Comparison of ENCODE assay signal across 8 cellular contexts in genomic region chr19:48645652-48646191, GRCh38. TPM values are rescaled to one million over a fixed set of nuclear protein-coding genes. Genes with fewer than 3 reads are reported as not detected.
DNase-seq lines count a peak whose midpoint lies in the region; ATAC-seq, FAIRE-seq and TF ChIP-seq lines count a peak whose summit lies in the region.

TSS of gene CA11 (minus strand) at chr19:48646187. CDS start at chr19:48645632, 555 bp downstream.

- 0% methylated on average over 9 of the region's 9 CpGs for WGBS in ectodermal cell, 2 experiments
- 0% methylated on average over 9 of the region's 9 CpGs for WGBS in aorta, 2 donors

- H2AFZ ChIP-seq in OCI-LY1 (ENCODE audit: low read length) = no peak within 1 kb of the TSS

- H3K9me2 ChIP-seq in OCI-LY1 (ENCODE audit: low read depth, low read length) = no peaks in the 10 kb centered on the region

- H3K4me2 ChIP-seq in OCI-LY1 (ENCODE audit: low read length) = peak within 1 kb of the TSS; percentile 75

- peak within 1 kb of the TSS; percentile 39; the same call in 1 of the 2 replicates for H3K9ac ChIP-seq in OCI-LY1 (ENCODE audit: low read length)

- no peak for FAIRE-seq in GM12891 (lab: Jason Lieb, UNC)

- H3K79me2 ChIP-seq in OCI-LY1 (ENCODE audit: insufficient read depth, low read length) = no peaks in the 10 kb centered on the region

- ATAC-seq in aorta (ENCODE audit: low FRiP score) (peak; percentile 31), GM18909 (IDR thresholded peaks at IDR 0.05; ENCODE audit: poor library complexity, unreplicated experiment) (no peak), GM18519 (IDR thresholded peaks at IDR 0.05; ENCODE audit: low FRiP score, unreplicated experiment) (no peak), GM19328 (IDR thresholded peaks at IDR 0.05; ENCODE audit: unreplicated experiment) (no peak)

- no peak within 1 kb of the TSS for H3K27ac ChIP-seq in OCI-LY1 (ENCODE audit: low read depth, low read length, poor library complexity, severe bottlenecking)
- H3K27ac ChIP-seq in ectodermal cell (ENCODE audit: insufficient read depth, low read depth, low read length, poor library complexity, severe bottlenecking) = peak within 1 kb of the TSS; percentile 89
- peak within 1 kb of the TSS; percentile 1 to 18 for H3K27ac ChIP-seq in aorta (ENCODE audit: low read depth in 1 of 2, low read length in 2 of 2)

- no peak for TF ChIP-seq CTCF in OCI-LY1 (IDR thresholded peaks at IDR 0.05; ENCODE audit: low read length)

- H4K20me1 ChIP-seq in OCI-LY1 (ENCODE audit: insufficient read depth, low read length) = no peaks in the 10 kb centered on the region

- H3K4me3 ChIP-seq in OCI-LY1 (ENCODE audit: low read depth, low read length, poor library complexity, severe bottlenecking) = peak within 1 kb of the TSS; percentile 41
- H3K4me3 ChIP-seq in ectodermal cell (ENCODE audit: insufficient read depth, low read depth, low read length) = peak within 1 kb of the TSS; percentile 57
- H3K4me3 ChIP-seq in aorta (ENCODE audit: low read length in 2 of 2) = peak within 1 kb of the TSS; percentile 7 to 8

- H3K36me3 ChIP-seq in OCI-LY1 (ENCODE audit: insufficient read depth, low read length) (no peaks in the 10 kb centered on the region), ectodermal cell (ENCODE audit: control insufficient read depth, insufficient read depth, low read length) (no peaks in the 10 kb centered on the region), aorta (ENCODE audit: control insufficient read depth in 1 of 2, insufficient read depth in 2 of 2, low read length in 1 of 2) (no peaks in the 10 kb centered on the region)

- H3K4me1 ChIP-seq in OCI-LY1 (ENCODE audit: insufficient read depth, low read length, severe bottlenecking) (peaks cover 29% of the 10 kb centered on the region), ectodermal cell (ENCODE audit: control insufficient read depth, insufficient read depth, low read length) (peaks cover 4% of the 10 kb centered on the region), aorta (ENCODE audit: control insufficient read depth in 1 of 2, insufficient read depth in 2 of 2, low read length in 2 of 2) (peaks cover 0 to 3% of the 10 kb centered on the region in 2 donors)

- no peaks in the 10 kb centered on the region for H3F3A ChIP-seq in OCI-LY1 (ENCODE audit: insufficient read depth, low read length)

- intact Hi-C loops in aorta (cut with DNase I) = loop anchor here in 1 of 2 donors (5.0 to 10.0 kb wide), 3 partner anchors 72 to 329 kb away; partner anchors contain the start of gene MAMSTR

- no peaks in the 10 kb centered on the region for H3K27me3 ChIP-seq in OCI-LY1 (ENCODE audit: insufficient read depth, low read length)
- H3K27me3 ChIP-seq in ectodermal cell (ENCODE audit: control insufficient read depth, insufficient read depth, low read length, poor library complexity, severe bottlenecking) = no peaks in the 10 kb centered on the region
- H3K27me3 ChIP-seq in aorta (ENCODE audit: control insufficient read depth in 1 of 2, insufficient read depth in 2 of 2, low read length in 1 of 2) = no peaks in the 10 kb centered on the region

- H3K9me3 ChIP-seq in OCI-LY1 (ENCODE audit: low read length) (no peaks in the 10 kb centered on the region), ectodermal cell (ENCODE audit: control insufficient read depth, low read length) (no peaks in the 10 kb centered on the region), aorta (ENCODE audit: control insufficient read depth, low read length) (no peaks in the 10 kb centered on the region)

- no peak for DNase-seq in GM12891 (ENCODE audit: insufficient read length, low spot score)
- DNase-seq in mucosa of gallbladder (ENCODE audit: low spot score) = no peak
- DNase-seq in aorta = no peak

- no peak for TF ChIP-seq POLR2A in GM12891 (IDR thresholded peaks at IDR 0.05; ENCODE audit: low read depth, low read length)

TF ChIP-seq in GM12891, 5 proteins besides CTCF, POLR2A, EP300 and RAD21:
- TF ChIP-seq SPI1 (IDR thresholded peaks at IDR 0.05; ENCODE audit: low read depth, low read length) (peak; percentile 33; the same call in 1 of the 2 replicates), POLR2AphosphoS5 (IDR thresholded peaks at IDR 0.05; ENCODE audit: low read depth, low read length) (no peak)

RNA-seq across cellular contexts. Expression of gene CA11, which starts in this region (rescaled TPM):
- 9.8 TPM for polyA plus RNA-seq in GM12891 (2012; ENCODE audit: low read depth, missing spikeins)
- polyA plus RNA-seq in ectodermal cell (2013, experiment 1 of 4) = 111 TPM
- 97.1 TPM for polyA plus RNA-seq in ectodermal cell (2013, experiment 2 of 4)
- 87.7 TPM for polyA plus RNA-seq in ectodermal cell (2013, experiment 3 of 4)
- 96.2 TPM for polyA plus RNA-seq in ectodermal cell (2013, experiment 4 of 4)
- 46.2 TPM for total RNA-seq in mucosa of gallbladder
- 10 to 100 TPM in 1 of 2 donors, 1 to 10 TPM in 1; 6.4 to 12.0 TPM for total RNA-seq in aorta
- 10 to 100 TPM; 13.9 to 59.5 TPM for polyA plus RNA-seq in aorta
